In the genomic region with DNA sequence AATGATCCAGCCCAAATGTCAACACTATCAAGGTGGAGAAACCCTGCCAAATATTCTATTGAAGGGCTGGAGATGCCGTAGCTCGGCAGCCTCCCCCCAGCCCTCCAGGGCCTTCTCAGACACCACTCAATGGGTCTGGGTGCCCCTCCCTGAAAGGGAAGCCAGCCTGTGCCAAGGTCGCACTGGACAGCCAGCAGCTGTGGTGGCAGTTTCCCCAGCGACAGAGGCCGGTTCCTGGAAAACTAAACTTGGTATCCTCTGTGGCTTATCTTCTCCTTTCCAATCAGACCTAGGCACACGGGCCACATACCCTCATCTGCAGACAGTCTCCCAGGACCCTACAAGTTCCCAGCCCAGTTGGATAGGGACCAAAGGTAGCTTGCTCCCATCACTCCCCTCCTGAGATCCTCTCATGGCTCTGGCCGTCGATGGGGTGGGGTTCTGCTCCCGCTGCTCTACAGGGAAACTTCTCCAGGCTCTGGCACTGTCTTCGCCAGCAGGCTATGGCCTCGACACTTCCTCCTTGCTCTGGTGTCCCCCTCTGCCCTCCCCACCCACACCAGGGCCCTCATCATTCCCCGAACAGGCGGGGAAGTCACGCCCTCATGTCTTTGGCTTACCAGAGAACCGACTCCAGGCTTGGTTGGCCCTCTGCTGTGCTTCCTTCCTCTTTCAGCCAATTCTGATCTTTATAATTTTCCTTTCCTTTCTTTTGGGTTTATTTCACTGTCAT, we compare ENCODE assay signal across 14 cellular contexts. TPM values are rescaled to one million over a fixed set of nuclear protein-coding genes. Genes with fewer than 3 reads are reported as not detected.
DNase-seq lines count a peak whose midpoint lies in the region; ATAC-seq and TF ChIP-seq lines count a peak whose summit lies in the region.
"Had no signal": no experiment of that assay in that cellular context is flagged by ENCODE, and none has a peak within 500 bp of the region (broad histone marks: within the 10 kb centered on the region; RNA-seq: fewer than 3 reads in every experiment).

No MANE protein-coding gene starts in this region.

- no peak overlapping the region for H3K9ac ChIP-seq in colonic mucosa (ENCODE audit: low read depth in 2 of 2, low read length in 2 of 2)

- DNase-seq in CD1c-positive myeloid dendritic cell (ENCODE audit: extremely low spot score) (peak; percentile 92), NB4 (ENCODE audit: low read depth) (peak; percentile 64), colonic mucosa (no peak), HuH-7 (ENCODE audit: low spot score) (no peak), SHP77 treated with DMSO at 0.1 percent for 48 hours (lab: John Stamatoyannopoulos, UW) (no peak), posterior vena cava (ENCODE audit: low spot score) (no peak)
- peak in 1 of 9 donors; percentile 10 for DNase-seq in naive thymus-derived CD4-positive, alpha-beta T cell
- DNase-seq: GOT3, NCI-H510A, T-helper 9 cell had no signal

- no peak overlapping the region for H3K4me3 Mint-ChIP-seq in naive thymus-derived CD4-positive, alpha-beta T cell

- TF ChIP-seq POLR2A in NB4 (IDR thresholded peaks at IDR 0.05; ENCODE audit: extremely low read depth, insufficient read length) = no peak

- peak; percentile 77 for ATAC-seq in naive thymus-derived CD4-positive, alpha-beta T cell
- ATAC-seq in HG02763 (IDR thresholded peaks at IDR 0.05; ENCODE audit: unreplicated experiment) = no peak
- ATAC-seq: Panc1 had no signal

- TF ChIP-seq CTCF in NB4 (IDR thresholded peaks at IDR 0.05; ENCODE audit: low read depth, low read length) (no peak), colonic mucosa (IDR thresholded peaks at IDR 0.05) (no peak)

- CTCF ChIA-PET in naive thymus-derived CD4-positive, alpha-beta T cell (lab: Charles Lee) = interaction anchor here (0.7 kb wide), 1 partner anchor 15 kb away, joined by 3 read pairs; no protein-coding TSS in a partner anchor

- no peaks in the 10 kb centered on the region for H3K9me3 ChIP-seq in colonic mucosa
- peaks cover 0 to 6% (median 0%) of the 10 kb centered on the region in 3 experiments for H3K9me3 ChIP-seq in naive thymus-derived CD4-positive, alpha-beta T cell (ENCODE audit: control insufficient read depth in 2 of 3, low read length in 3 of 3)

- peaks cover 18 to 39% (median 36%) of the 10 kb centered on the region in 7 donors for H3K4me1 Mint-ChIP-seq in naive thymus-derived CD4-positive, alpha-beta T cell

- H3K36me3 ChIP-seq in colonic mucosa = no peaks in the 10 kb centered on the region
- no peaks in the 10 kb centered on the region for H3K36me3 ChIP-seq in naive thymus-derived CD4-positive, alpha-beta T cell (ENCODE audit: control insufficient read depth in 2 of 3, insufficient read depth in 3 of 3, low read length in 3 of 3)

- peak overlapping the region in 3 of 9 donors; percentile 53 to 78 (median 56) for H3K27ac Mint-ChIP-seq in naive thymus-derived CD4-positive, alpha-beta T cell

- H3K27me3 ChIP-seq in colonic mucosa = no peaks in the 10 kb centered on the region
- no peaks in the 10 kb centered on the region for H3K27me3 ChIP-seq in naive thymus-derived CD4-positive, alpha-beta T cell (ENCODE audit: control insufficient read depth in 2 of 2, insufficient read depth in 2 of 2, low read length in 2 of 2)

- intact Hi-C loops in colonic mucosa (cut with DNase I) = no loop called here
- intact Hi-C loops in naive thymus-derived CD4-positive, alpha-beta T cell (cut with micrococcal nuclease) = no loop called here
- intact Hi-C loops in posterior vena cava (cut with DNase I) = loop anchor here in 1 of 2 donors (2.0 kb wide), 1 partner anchor 73 kb away; no protein-coding TSS in a partner anchor

- POLR2A ChIA-PET in naive thymus-derived CD4-positive, alpha-beta T cell (lab: Charles Lee) = interaction anchor here (1.1 kb wide), 1 partner anchor 16 kb away, joined by 3 read pairs; no protein-coding TSS in a partner anchor

- H3K9me3 Mint-ChIP-seq in naive thymus-derived CD4-positive, alpha-beta T cell = peaks cover 0 to 22% (median 5%) of the 10 kb centered on the region in 11 donors

- peaks cover 0 to 36% (median 4%) of the 10 kb centered on the region in 5 donors for H3K36me3 Mint-ChIP-seq in naive thymus-derived CD4-positive, alpha-beta T cell

- no peaks in the 10 kb centered on the region for H3K4me1 ChIP-seq in colonic mucosa
- H3K4me1 ChIP-seq in naive thymus-derived CD4-positive, alpha-beta T cell (ENCODE audit: control insufficient read depth in 2 of 2, insufficient read depth in 2 of 2, low read length in 2 of 2) = peaks cover 0 to 7% of the 10 kb centered on the region in 2 donors

- peak overlapping the region; percentile 36 for H3K27ac ChIP-seq in colonic mucosa
- no peak overlapping the region for H3K27ac ChIP-seq in naive thymus-derived CD4-positive, alpha-beta T cell (ENCODE audit: low read depth, low read length)
- H3K27ac ChIP-seq: C4-2B had no signal

- H3K4me3 ChIP-seq in NB4 (ENCODE audit: low read depth, low read length) (no peak overlapping the region), colonic mucosa (no peak overlapping the region)
- H3K4me3 ChIP-seq in naive thymus-derived CD4-positive, alpha-beta T cell (ENCODE audit: low read length) = no peak overlapping the region

- H3K27me3 Mint-ChIP-seq in naive thymus-derived CD4-positive, alpha-beta T cell = no peaks in the 10 kb centered on the region

RNA-seq across cellular contexts. Expression of a gene that starts 18.3 kb away (rescaled TPM):
- under 1 TPM; 0.56 to 0.91 TPM for total RNA-seq in colonic mucosa
- total RNA-seq in naive thymus-derived CD4-positive, alpha-beta T cell = 10 to 100 TPM; 24.6 to 40.9 (median 31.4) TPM
- 10 to 100 TPM; 37.1 to 52.1 TPM for polyA plus RNA-seq in naive thymus-derived CD4-positive, alpha-beta T cell
- total RNA-seq in posterior vena cava = under 1 TPM; 0.24 to 0.56 TPM
- total RNA-seq: G401 had no signal

Comparison
In these comparisons a context has a peak if more than half of its experiments do, and no peak if none do; other contexts are left out.
1. DNase-seq: peak in CD1c-positive myeloid dendritic cell (single experiment) and NB4 (single experiment); none in colonic mucosa (single experiment), HuH-7 (single experiment), SHP77 treated with DMSO at 0.1 percent for 48 hours (single experiment) and posterior vena cava (single experiment).
2. RNA of a gene that starts 18.3 kb away (total RNA-seq): 24.6 to 40.9 TPM in naive thymus-derived CD4-positive, alpha-beta T cell; 0.56 to 0.91 TPM in colonic mucosa and 0.24 to 0.56 TPM in posterior vena cava; every median in the first group is over 10 times any median in the second.